28 cellular contexts compared by ENCODE assay signal in genomic region chr13:33657274-33657673, GRCh38.
"Had no signal": no experiment of that assay in that cellular context is flagged by ENCODE, and none has a peak within 500 bp of the region (broad histone marks: within the 10 kb centered on the region; RNA-seq: fewer than 3 reads in every experiment).

No MANE protein-coding gene starts in this region.

- H3K36me3 ChIP-seq: esophagus squamous epithelium, gastrocnemius medialis, lower lobe of right lung had no signal

- H3K9me3 Mint-ChIP-seq: effector memory CD8-positive, alpha-beta T cell had no signal

- H3K27me3 ChIP-seq: dorsolateral prefrontal cortex, esophagus squamous epithelium, gastrocnemius medialis, heart right ventricle had no signal

- H3K27ac Mint-ChIP-seq: effector memory CD8-positive, alpha-beta T cell; endodermal cell; mesothelial cell of epicardium; naive B cell had no signal

- H3K27ac ChIP-seq: coronary artery, dorsolateral prefrontal cortex, epithelial cell of prostate, esophagus squamous epithelium, gastrocnemius medialis, heart right ventricle, left ventricle myocardium inferior, lower lobe of right lung had no signal

- H3K36me3 Mint-ChIP-seq: mesothelial cell of epicardium, naive B cell had no signal

- FAIRE-seq: colon, endometrium, islet of Langerhans, keratinocyte had no signal

- H3K4me1 Mint-ChIP-seq: endodermal cell, mesothelial cell of epicardium, naive B cell had no signal

- ATAC-seq: effector memory CD8-positive, alpha-beta T cell; esophagus mucosa; gastrocnemius medialis; heart right ventricle; left cardiac atrium; lower lobe of right lung; mucosa of descending colon had no signal

- H3K4me3 Mint-ChIP-seq: effector memory CD8-positive, alpha-beta T cell; endodermal cell; mesothelial cell of epicardium; naive B cell had no signal

- H3K9me3 ChIP-seq: esophagus squamous epithelium, gastrocnemius medialis, heart right ventricle, left ventricle myocardium inferior, lower lobe of right lung, mucosa of descending colon had no signal

- DNase-seq: dermis blood vessel endothelial cell; dorsolateral prefrontal cortex; effector CD8-positive, alpha-beta T cell; effector memory CD8-positive, alpha-beta T cell; endodermal cell; erythroblast; esophagus squamous epithelium; foreskin fibroblast; foreskin melanocyte; gastrocnemius medialis; glutamatergic neuron; head of caudate nucleus; heart right ventricle; hippocampal formation; left cardiac atrium; left ventricle myocardium inferior; lower lobe of right lung; mesenchymal stem cell; mucosa of descending colon; naive B cell had no signal

- H3K4me3 ChIP-seq: coronary artery, dorsolateral prefrontal cortex, esophagus squamous epithelium, gastrocnemius medialis, heart right ventricle, left ventricle myocardium inferior, lower lobe of right lung, mucosa of descending colon had no signal

- H3K4me1 ChIP-seq: esophagus squamous epithelium, gastrocnemius medialis, heart right ventricle, left ventricle myocardium inferior, lower lobe of right lung had no signal
